ENCODE assay signal across 8 cellular contexts in genomic region chr5:61306531-61307195, GRCh38. TPM values are rescaled to one million over a fixed set of nuclear protein-coding genes. Genes with fewer than 3 reads are reported as not detected.
A peak's percentile ranks its signal among the peaks of the same experiment; 100 is the strongest.
DNase-seq lines count a peak whose midpoint lies in the region; ATAC-seq and TF ChIP-seq lines count a peak whose summit lies in the region.

No MANE protein-coding gene starts in this region.

- H3K36me3 ChIP-seq in H7 (replicated peaks; ENCODE audit: control insufficient read depth, insufficient read depth, low read length), result no peaks in the 10 kb centered on the region
- H3K36me3 ChIP-seq in colonic mucosa, result no peaks in the 10 kb centered on the region

- peak overlapping the region; percentile 47 for H3K27ac Mint-ChIP-seq in activated naive CD4-positive, alpha-beta T cell treated with anti-CD3 and anti-CD28 coated beads, Interleukin-2, amount 10 ng/mL, durations not matched to agents 7 days and 5 days
- H3K27ac Mint-ChIP-seq in stimulated activated naive CD8-positive, alpha-beta T cell treated with anti-CD3 and anti-CD28 coated beads, Interleukin-15, amount 100 ng/mL, for 72 hours, result peak overlapping the region in 1 of 2 donors; percentile 6

- no peak for TF ChIP-seq CTCF in colonic mucosa (IDR thresholded peaks at IDR 0.05)

- peak; percentile 23 for DNase-seq in activated naive CD4-positive, alpha-beta T cell treated with anti-CD3 and anti-CD28 coated beads, Interleukin-2, amount 10 ng/mL, durations not matched to agents 7 days and 5 days
- DNase-seq in activated naive CD4-positive, alpha-beta T cell treated with Interleukin-2 at 50 U/mL for 16 hours, result no peak
- DNase-seq in amniotic epithelial cell (ENCODE audit: low read depth), result peak; percentile 91
- DNase-seq in stimulated activated naive CD8-positive, alpha-beta T cell treated with anti-CD3 and anti-CD28 coated beads, Interleukin-15, amount 100 ng/mL, for 72 hours, result peak in 1 of 2 donors; percentile 40
- no peak for DNase-seq in activated effector memory CD4-positive, alpha-beta T cell treated with Interleukin-2 at 50 U/mL for 16 hours
- DNase-seq in H7, result no peak
- no peak for DNase-seq in colonic mucosa

- H3K27ac ChIP-seq in colonic mucosa, result no peak overlapping the region

- H3K9me3 Mint-ChIP-seq in activated naive CD4-positive, alpha-beta T cell treated with anti-CD3 and anti-CD28 coated beads, Interleukin-2, amount 10 ng/mL, durations not matched to agents 7 days and 5 days, result no peaks in the 10 kb centered on the region
- H3K9me3 Mint-ChIP-seq in stimulated activated naive CD8-positive, alpha-beta T cell treated with anti-CD3 and anti-CD28 coated beads, Interleukin-15, amount 100 ng/mL, for 72 hours, result no peaks in the 10 kb centered on the region

- no peaks in the 10 kb centered on the region for H3K36me3 Mint-ChIP-seq in activated naive CD4-positive, alpha-beta T cell treated with anti-CD3 and anti-CD28 coated beads, Interleukin-2, amount 10 ng/mL, durations not matched to agents 7 days and 5 days

- no peak overlapping the region for H3K9ac ChIP-seq in colonic mucosa (ENCODE audit: low read depth in 2 of 2, low read length in 2 of 2)

- H3K27me3 ChIP-seq in H7 (ENCODE audit: control insufficient read depth, insufficient read depth, low read length), result peaks cover 6% of the 10 kb centered on the region; the same call in 1 of the 2 replicates
- no peaks in the 10 kb centered on the region for H3K27me3 ChIP-seq in colonic mucosa

- intact Hi-C loops in colonic mucosa (cut with DNase I), result no loop called here

- peaks cover 10% of the 10 kb centered on the region for H3K4me1 Mint-ChIP-seq in activated naive CD4-positive, alpha-beta T cell treated with anti-CD3 and anti-CD28 coated beads, Interleukin-2, amount 10 ng/mL, durations not matched to agents 7 days and 5 days
- H3K4me1 Mint-ChIP-seq in stimulated activated naive CD8-positive, alpha-beta T cell treated with anti-CD3 and anti-CD28 coated beads, Interleukin-15, amount 100 ng/mL, for 72 hours, result peaks cover 12% of the 10 kb centered on the region

- H3K27me3 Mint-ChIP-seq in activated naive CD4-positive, alpha-beta T cell treated with anti-CD3 and anti-CD28 coated beads, Interleukin-2, amount 10 ng/mL, durations not matched to agents 7 days and 5 days, result peaks cover 16% of the 10 kb centered on the region
- peaks cover 22% of the 10 kb centered on the region for H3K27me3 Mint-ChIP-seq in stimulated activated naive CD8-positive, alpha-beta T cell treated with anti-CD3 and anti-CD28 coated beads, Interleukin-15, amount 100 ng/mL, for 72 hours

- H3K4me3 Mint-ChIP-seq in activated naive CD4-positive, alpha-beta T cell treated with anti-CD3 and anti-CD28 coated beads, Interleukin-2, amount 10 ng/mL, durations not matched to agents 7 days and 5 days, result no peak overlapping the region
- H3K4me3 Mint-ChIP-seq in stimulated activated naive CD8-positive, alpha-beta T cell treated with anti-CD3 and anti-CD28 coated beads, Interleukin-15, amount 100 ng/mL, for 72 hours, result peak overlapping the region in 1 of 2 donors; percentile 42

- CTCF ChIA-PET in activated naive CD4-positive, alpha-beta T cell treated with anti-CD3 and anti-CD28 coated beads, Interleukin-2, amount 10 ng/mL, durations not matched to agents 7 days and 5 days (lab: Charles Lee), result interaction anchor here (0.7 kb wide), 1 partner anchor 11 kb away, joined by 3 read pairs; no protein-coding TSS in a partner anchor

- ATAC-seq in HG03139 (IDR thresholded peaks at IDR 0.05; ENCODE audit: unreplicated experiment), result peak; percentile 67
- ATAC-seq in stimulated activated naive CD8-positive, alpha-beta T cell treated with anti-CD3 and anti-CD28 coated beads, Interleukin-15, amount 100 ng/mL, for 72 hours, result peak; percentile 97

- H3K4me3 ChIP-seq in H7 (ENCODE audit: insufficient read depth, low read depth, low read length) (no peak overlapping the region), colonic mucosa (no peak overlapping the region)

- H3K9me3 ChIP-seq in colonic mucosa, result no peaks in the 10 kb centered on the region

- no peaks in the 10 kb centered on the region for H3K4me1 ChIP-seq in colonic mucosa

RNA-seq across cellular contexts. Expression of gene ZSWIM6, which starts 25.4 kb away (rescaled TPM):
- 9.1 and 12.2 TPM in 2 replicates for total RNA-seq in H7 (2014; rRNA removed; shearing (Covaris generic))
- total RNA-seq in colonic mucosa, result 10 to 100 TPM; 16.4 to 24.5 TPM

Comparison
In these comparisons a context has a peak if more than half of its experiments do, and no peak if none do; other contexts are left out.
1. DNase-seq: peak in activated naive CD4-positive, alpha-beta T cell treated with anti-CD3 and anti-CD28 coated beads, Interleukin-2, amount 10 ng/mL, durations not matched to agents 7 days and 5 days (single experiment) and amniotic epithelial cell (single experiment); none in activated naive CD4-positive, alpha-beta T cell treated with Interleukin-2 at 50 U/mL for 16 hours (single experiment), activated effector memory CD4-positive, alpha-beta T cell treated with Interleukin-2 at 50 U/mL for 16 hours (single experiment), H7 (single experiment) and colonic mucosa (single experiment).